8 cellular contexts compared by ENCODE assay signal in the genomic region with DNA sequence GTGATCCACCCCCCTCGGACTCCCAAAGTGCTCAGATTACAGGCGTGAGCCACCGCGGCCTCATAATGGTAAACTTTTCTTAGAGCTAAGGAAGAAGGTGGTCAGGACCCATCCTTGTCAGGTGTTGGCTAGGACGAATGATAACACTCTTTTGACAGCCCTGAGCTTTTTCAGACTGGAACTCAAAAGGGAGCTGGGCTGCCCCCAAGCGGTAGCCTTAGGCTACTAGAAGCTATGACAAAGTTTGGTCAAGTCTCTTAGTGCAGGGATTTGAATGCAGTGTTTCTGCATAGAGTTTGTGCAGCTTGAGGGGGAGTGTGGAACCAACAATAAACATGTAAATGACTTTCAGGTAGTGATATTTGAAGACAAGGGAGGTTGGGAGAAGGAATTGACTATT. TPM values are rescaled to one million over a fixed set of nuclear protein-coding genes. Genes with fewer than 3 reads are reported as not detected.
DNase-seq lines count a peak whose midpoint lies in the region; ATAC-seq and TF ChIP-seq lines count a peak whose summit lies in the region.

No MANE protein-coding gene starts in this region.

- H3K27ac Mint-ChIP-seq in activated CD4-positive, alpha-beta T cell treated with anti-CD3 and anti-CD28 coated beads, Interleukin-2, amount 10 ng/mL, durations not matched to agents 7 days and 5 days: no peak overlapping the region

- peaks cover 0 to 37% (median 0%) of the 10 kb centered on the region in 3 donors for H3K27me3 ChIP-seq in psoas muscle (ENCODE audit: insufficient read depth in 3 of 3, low read length in 2 of 3)

- intact Hi-C loops in psoas muscle (cut with DNase I): no loop called here

- no peaks in the 10 kb centered on the region for H3K4me1 ChIP-seq in psoas muscle

- no peaks in the 10 kb centered on the region for H3K9me3 Mint-ChIP-seq in activated CD4-positive, alpha-beta T cell treated with anti-CD3 and anti-CD28 coated beads, Interleukin-2, amount 10 ng/mL, durations not matched to agents 7 days and 5 days

- TF ChIP-seq CTCF in psoas muscle (IDR thresholded peaks at IDR 0.05): peak; percentile 43

- DNase-seq in activated CD4-positive, CD25-positive, alpha-beta regulatory T cell treated with anti-CD3 and anti-CD28 coated beads, Interleukin-2, amount 50 U/mL, for 72 hours: peak; percentile 43
- DNase-seq in NCI-H1092 treated with DMSO at 0.1 percent for 48 hours (lab: John Stamatoyannopoulos, UW): peak; percentile 49
- peak; percentile 57 for DNase-seq in activated CD4-positive, alpha-beta T cell treated with anti-CD3 and anti-CD28 coated beads, Interleukin-2, amount 10 ng/mL, durations not matched to agents 7 days and 5 days
- peak; percentile 31 to 51 for DNase-seq in psoas muscle
- DNase-seq in GM19240 (ENCODE audit: insufficient read length, low spot score): no peak

- H3K4me1 Mint-ChIP-seq in activated CD4-positive, alpha-beta T cell treated with anti-CD3 and anti-CD28 coated beads, Interleukin-2, amount 10 ng/mL, durations not matched to agents 7 days and 5 days: peaks cover 11% of the 10 kb centered on the region

- H3K4me3 ChIP-seq in psoas muscle: no peak overlapping the region

- H3K36me3 ChIP-seq in psoas muscle (ENCODE audit: insufficient read depth in 1 of 2, low read depth in 1 of 2): no peaks in the 10 kb centered on the region

- no peaks in the 10 kb centered on the region for H3K36me3 Mint-ChIP-seq in activated CD4-positive, alpha-beta T cell treated with anti-CD3 and anti-CD28 coated beads, Interleukin-2, amount 10 ng/mL, durations not matched to agents 7 days and 5 days (ENCODE audit: low read depth)

- CTCF ChIA-PET in activated CD4-positive, alpha-beta T cell treated with anti-CD3 and anti-CD28 coated beads, Interleukin-2, amount 10 ng/mL, durations not matched to agents 7 days and 5 days (lab: Charles Lee): interaction anchor here (0.7 to 3.3 kb wide), 8 partner anchors 10 to 137 kb away, joined by 3 to 13 read pairs (median 6); a partner anchor contains a TSS

- H3K27ac ChIP-seq in psoas muscle: no peak overlapping the region

- WGBS in psoas muscle, 3 donors: 11 to 23% (median 17%) methylated on average over 6 of the region's 6 CpGs

- no peak overlapping the region for H3K4me3 Mint-ChIP-seq in activated CD4-positive, alpha-beta T cell treated with anti-CD3 and anti-CD28 coated beads, Interleukin-2, amount 10 ng/mL, durations not matched to agents 7 days and 5 days

- H3K9me3 ChIP-seq in psoas muscle: no peaks in the 10 kb centered on the region

- POLR2A ChIA-PET in activated CD4-positive, alpha-beta T cell treated with anti-CD3 and anti-CD28 coated beads, Interleukin-2, amount 10 ng/mL, durations not matched to agents 7 days and 5 days (lab: Charles Lee): interaction anchor here (0.6 kb wide), 1 partner anchor 722 kb away, joined by 5 read pairs; no protein-coding TSS in a partner anchor

- H3K27me3 Mint-ChIP-seq in activated CD4-positive, alpha-beta T cell treated with anti-CD3 and anti-CD28 coated beads, Interleukin-2, amount 10 ng/mL, durations not matched to agents 7 days and 5 days: no peaks in the 10 kb centered on the region

- no peak for ATAC-seq in activated CD4-positive, CD25-positive, alpha-beta regulatory T cell treated with anti-CD3 and anti-CD28 coated beads, Interleukin-2, amount 50 U/mL, for 24 hours
- peak; percentile 41 for ATAC-seq in esophagus mucosa
- no peak for ATAC-seq in psoas muscle
- no peak for ATAC-seq in HG03139 (IDR thresholded peaks at IDR 0.05; ENCODE audit: unreplicated experiment)

RNA-seq across cellular contexts. Expression of a gene that starts 11.8 kb away (rescaled TPM):
- total RNA-seq in activated CD4-positive, alpha-beta T cell treated with anti-CD3 and anti-CD28 coated beads, Interleukin-2, amount 10 ng/mL, durations not matched to agents 7 days and 5 days: 100 to 1,000 TPM in 1 of 2 experiments, 10 to 100 TPM in 1; 99.6 to 105 TPM
- 132 TPM for total RNA-seq in esophagus mucosa
- 10 to 100 TPM; 51.8 to 98.0 (median 68.4) TPM for total RNA-seq in psoas muscle
- polyA plus RNA-seq in psoas muscle: 100 to 1,000 TPM in 1 of 3 donors, 10 to 100 TPM in 2; 56.3 to 117 (median 76.4) TPM

RNA-seq across cellular contexts. Expression of a gene that starts 23.3 kb away (rescaled TPM):
- 1 to 10 TPM; 1.1 to 1.4 TPM for total RNA-seq in activated CD4-positive, alpha-beta T cell treated with anti-CD3 and anti-CD28 coated beads, Interleukin-2, amount 10 ng/mL, durations not matched to agents 7 days and 5 days
- 0.36 TPM for total RNA-seq in esophagus mucosa
- under 1 TPM; 0.14 to 0.64 (median 0.40) TPM for total RNA-seq in psoas muscle
- polyA plus RNA-seq in psoas muscle: 1 to 10 TPM in 1 of 3 donors, under 1 TPM in 2; 0.15 to 2.3 (median 0.44) TPM

RNA-seq across cellular contexts. Expression of a gene that starts 23.5 kb away (rescaled TPM):
- 100 to 1,000 TPM; 157 to 159 TPM for total RNA-seq in activated CD4-positive, alpha-beta T cell treated with anti-CD3 and anti-CD28 coated beads, Interleukin-2, amount 10 ng/mL, durations not matched to agents 7 days and 5 days
- total RNA-seq in esophagus mucosa (52.5 TPM), psoas muscle (10 to 100 TPM; 25.9 to 45.0 (median 31.6) TPM)
- polyA plus RNA-seq in psoas muscle: 1 to 10 TPM; 8.1 to 10.0 (median 9.2) TPM
